ENCODE assay signal across 9 cellular contexts in the genomic region with DNA sequence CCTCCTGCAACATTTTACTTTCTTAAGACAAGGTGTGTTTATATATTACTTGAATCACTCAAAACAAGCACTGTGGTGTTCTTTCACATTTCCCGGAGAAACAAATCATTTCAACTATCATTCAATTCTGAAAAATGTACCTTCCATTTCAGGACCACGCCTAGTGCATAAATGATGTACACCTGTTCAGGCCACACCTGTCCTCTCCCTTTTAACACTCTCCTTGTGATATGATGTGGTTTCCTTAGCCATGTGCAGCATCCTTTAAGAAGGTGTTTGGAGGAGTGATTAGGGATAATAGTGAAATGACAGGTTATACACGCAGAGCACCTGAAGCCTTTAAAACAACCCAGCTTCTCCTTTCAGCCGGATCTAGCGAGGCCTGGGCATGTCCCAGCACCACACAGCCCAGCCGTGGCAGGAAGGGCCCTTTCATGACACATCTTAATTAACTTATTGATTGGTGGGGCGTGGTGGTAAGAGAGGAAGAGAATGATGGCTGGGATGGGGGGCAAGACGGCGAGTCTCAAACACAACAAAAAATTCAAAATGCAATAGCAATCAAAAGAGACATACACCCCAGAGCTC. TPM values are rescaled to one million over a fixed set of nuclear protein-coding genes. Genes with fewer than 3 reads are reported as not detected.
DNase-seq lines count a peak whose midpoint lies in the region; ATAC-seq and TF ChIP-seq lines count a peak whose summit lies in the region.
"Had no signal": no experiment of that assay in that cellular context is flagged by ENCODE, and none has a peak within 500 bp of the region (broad histone marks: within the 10 kb centered on the region; RNA-seq: fewer than 3 reads in every experiment).

No MANE protein-coding gene starts in this region.

- CTCF ChIA-PET in Caco-2 (lab: Charles Lee): interaction anchor here (1.4 kb wide), 1 partner anchor 63 kb away, joined by 3 read pairs; no protein-coding TSS in a partner anchor

- POLR2A ChIA-PET in Caco-2 (lab: Charles Lee): interaction anchor here (0.6 kb wide), 1 partner anchor 10 kb away, joined by 3 read pairs; no protein-coding TSS in a partner anchor

- DNase-seq in Caco-2 (no peak), osteocyte (ENCODE audit: extremely low spot score, unreplicated experiment) (no peak), SIG-M5 (lab: John Stamatoyannopoulos, UW) (no peak)

- BruUV-seq in Caco-2 (replicated peaks; lab: Mats Ljungman, UMichigan): TSS peak; percentile 45

- 26 to 36% methylated on average over 9 of the region's 9 CpGs for WGBS in esophagus, 2 donors

- H3K4me3 ChIP-seq in Caco-2 (ENCODE audit: low read depth, low read length) (peak overlapping the region; percentile 54), OCI-LY3 (ENCODE audit: low read length) (peak overlapping the region; percentile 81), esophagus (ENCODE audit: low read depth in 1 of 2, low read length in 2 of 2) (peak overlapping the region; percentile 41 to 79)

- peak overlapping the region; percentile 89 for H3K4me2 ChIP-seq in OCI-LY3 (ENCODE audit: low read length)

- H3K9ac ChIP-seq in OCI-LY3 (ENCODE audit: low read length): no peak overlapping the region; the same call in 1 of the 2 replicates
- H3K9ac ChIP-seq: parathyroid adenoma had no signal

- H3K4me1 ChIP-seq in Caco-2: peaks cover 55% of the 10 kb centered on the region
- H3K4me1 ChIP-seq in OCI-LY3 (ENCODE audit: low read length): peaks cover 14% of the 10 kb centered on the region
- H3K4me1 ChIP-seq in esophagus (ENCODE audit: control insufficient read depth in 2 of 2, insufficient read depth in 2 of 2, low read length in 1 of 2): peaks cover 0 to 14% of the 10 kb centered on the region in 2 donors

- no peak for ATAC-seq in HG03565 (IDR thresholded peaks at IDR 0.05; ENCODE audit: unreplicated experiment)
- ATAC-seq in GM21367 (IDR thresholded peaks at IDR 0.05; ENCODE audit: unreplicated experiment): no peak
- no peak for ATAC-seq in GM19455 (IDR thresholded peaks at IDR 0.05; ENCODE audit: unreplicated experiment)

- H3K36me3 Mint-ChIP-seq in Caco-2 (ENCODE audit: insufficient read depth, unreplicated experiment) (peaks cover 7% of the 10 kb centered on the region), osteocyte (ENCODE audit: unreplicated experiment) (no peaks in the 10 kb centered on the region)

- H3K4me1 Mint-ChIP-seq in Caco-2 (ENCODE audit: low read depth, unreplicated experiment) (peaks cover 57% of the 10 kb centered on the region), osteocyte (ENCODE audit: unreplicated experiment) (peaks cover 60% of the 10 kb centered on the region)

- no peaks in the 10 kb centered on the region for H3K27me3 Mint-ChIP-seq in Caco-2 (ENCODE audit: insufficient read depth, unreplicated experiment)
- no peaks in the 10 kb centered on the region for H3K27me3 Mint-ChIP-seq in osteocyte (ENCODE audit: unreplicated experiment)

- no peak overlapping the region for H2AFZ ChIP-seq in OCI-LY3 (ENCODE audit: low read depth, low read length)

- H4K20me1 ChIP-seq in OCI-LY3 (ENCODE audit: insufficient read depth, low read length): 0 out of 2 replicates have a peak, but pooled peaks cover 2% of the 10 kb centered on the region

- TF ChIP-seq CTCF in Caco-2 (IDR thresholded peaks at IDR 0.05; ENCODE audit: insufficient read depth in 1 of 2, low read depth in 1 of 2, low read length in 1 of 2, severe bottlenecking in 1 of 2, unreplicated experiment in 1 of 2) (no peak), OCI-LY3 (IDR thresholded peaks at IDR 0.05; ENCODE audit: low read depth, low read length) (no peak), osteocyte (IDR thresholded peaks at IDR 0.05) (no peak)

- H3K9me3 Mint-ChIP-seq in Caco-2 (ENCODE audit: unreplicated experiment) (no peaks in the 10 kb centered on the region), osteocyte (ENCODE audit: unreplicated experiment) (no peaks in the 10 kb centered on the region)

- H3K27ac ChIP-seq in OCI-LY3 (ENCODE audit: low read length): no peak overlapping the region
- peak overlapping the region; percentile 33 to 73 for H3K27ac ChIP-seq in esophagus (ENCODE audit: low read depth in 2 of 2, low read length in 1 of 2)
- H3K27ac ChIP-seq: parathyroid adenoma had no signal

- no peaks in the 10 kb centered on the region for H3K9me3 ChIP-seq in Caco-2
- no peaks in the 10 kb centered on the region for H3K9me3 ChIP-seq in OCI-LY3 (ENCODE audit: insufficient read depth, low read length)
- no peaks in the 10 kb centered on the region for H3K9me3 ChIP-seq in esophagus (ENCODE audit: control insufficient read depth in 2 of 2, insufficient read depth in 1 of 2, low read depth in 1 of 2, low read length in 1 of 2)

- peak overlapping the region; percentile 87 for H3K4me3 Mint-ChIP-seq in Caco-2 (ENCODE audit: unreplicated experiment)
- H3K4me3 Mint-ChIP-seq in osteocyte (ENCODE audit: unreplicated experiment): peak overlapping the region; percentile 84

- H3K36me3 ChIP-seq in Caco-2 (ENCODE audit: control insufficient read depth, insufficient read depth, low read length): no peaks in the 10 kb centered on the region
- H3K36me3 ChIP-seq in OCI-LY3 (replicated peaks; ENCODE audit: low read depth, low read length): no peaks in the 10 kb centered on the region
- H3K36me3 ChIP-seq in esophagus (ENCODE audit: control insufficient read depth in 2 of 2, insufficient read depth in 2 of 2, low read length in 1 of 2): no peaks in the 10 kb centered on the region

- H3K79me2 ChIP-seq in OCI-LY3 (ENCODE audit: low read length): no peaks in the 10 kb centered on the region
- H3K79me2 ChIP-seq: parathyroid adenoma had no signal

- H3K27ac Mint-ChIP-seq in Caco-2 (ENCODE audit: unreplicated experiment): peak overlapping the region; percentile 85
- peak overlapping the region; percentile 65 for H3K27ac Mint-ChIP-seq in osteocyte (ENCODE audit: unreplicated experiment)

- H3K27me3 ChIP-seq in Caco-2 (replicated peaks; ENCODE audit: control insufficient read depth, insufficient read depth, low read length) (no peaks in the 10 kb centered on the region), OCI-LY3 (ENCODE audit: low read depth, low read length) (peaks cover 39% of the 10 kb centered on the region), esophagus (ENCODE audit: control insufficient read depth in 1 of 2, insufficient read depth in 2 of 2, low read length in 2 of 2) (no peaks in the 10 kb centered on the region)

- intact Hi-C loops in Caco-2 (cut with micrococcal nuclease; ENCODE audit: unreplicated experiment): no loop called here

RNA-seq across cellular contexts. Expression of a gene that starts 26.9 kb away (rescaled TPM):
- 71.7 and 79.3 TPM in 2 replicates for total RNA-seq in Caco-2 (2022)
- 100 to 1,000 TPM; 104 to 121 TPM for polyA plus RNA-seq in esophagus
- 39.0 and 43.3 TPM in 2 replicates for total RNA-seq in osteocyte
